ENCODE assay signal across 20 cellular contexts in genomic region chr20:55583036-55583435, GRCh38.
"Had no signal": no experiment of that assay in that cellular context is flagged by ENCODE, and none has a peak within 500 bp of the region (broad histone marks: within the 10 kb centered on the region; RNA-seq: fewer than 3 reads in every experiment).

No MANE protein-coding gene starts in this region.

- H3K27ac ChIP-seq: HL-60 had no signal

- H3K9me3 ChIP-seq: SK-N-SH had no signal

- H3K4me2 ChIP-seq: SK-N-SH had no signal

- DNase-seq: KBM-7, MV-4-11, NCI-H1048, NCI-H1105, NCI-H1417, NCI-H1436 treated with DMSO at 0.1 percent for 48 hours, NCI-H1694, NCI-H187 treated with DMSO at 0.1 percent for 48 hours, NCI-H2029 treated with DMSO at 0.1 percent for 48 hours, NCI-H2171 treated with DMSO at 0.1 percent for 48 hours, NCI-H345, NCI-H446 treated with DMSO at 0.1 percent for 48 hours, NCI-H510A treated with DMSO at 0.1 percent for 48 hours, NCI-H526, NCI-H748 treated with DMSO at 0.1 percent for 48 hours, Right ventricle myocardium superior, RPMI8226, SK-N-SH had no signal

- H3K9ac ChIP-seq: SK-N-SH had no signal

- FAIRE-seq: RCC 7860 had no signal
